In genomic region chr2:60556998-60557955, GRCh38 we compare ENCODE assay signal across 9 cellular contexts. TPM values are rescaled to one million over a fixed set of nuclear protein-coding genes. Genes with fewer than 3 reads are reported as not detected.
DNase-seq lines count a peak whose midpoint lies in the region; ATAC-seq and TF ChIP-seq lines count a peak whose summit lies in the region.
"Had no signal": no experiment of that assay in that cellular context is flagged by ENCODE, and none has a peak within 500 bp of the region (broad histone marks: within the 10 kb centered on the region; RNA-seq: fewer than 3 reads in every experiment).

No MANE protein-coding gene starts in this region.

- H3K4me1 ChIP-seq in OCI-LY7 (ENCODE audit: insufficient read depth, low read length, poor library complexity, severe bottlenecking): peaks cover 20% of the 10 kb centered on the region
- H3K4me1 ChIP-seq in esophagus muscularis mucosa: peaks cover 14 to 51% (median 45%) of the 10 kb centered on the region in 4 donors
- peaks cover 22% of the 10 kb centered on the region for H3K4me1 ChIP-seq in stomach smooth muscle (ENCODE audit: control insufficient read depth, insufficient read depth, low read length)

- BruUV-seq in OCI-LY7 (replicated peaks; lab: Mats Ljungman, UMichigan): no TSS peak

- no peaks in the 10 kb centered on the region for H3K9me2 ChIP-seq in OCI-LY7 (ENCODE audit: insufficient read depth, low read length)

- H3K9me3 Mint-ChIP-seq in activated T-cell treated with anti-CD3 and anti-CD28 coated beads, Interleukin-2, amount 50 U/mL, for 72 hours: no peaks in the 10 kb centered on the region

- CTCF ChIA-PET in OCI-LY7 (lab: Charles Lee; ENCODE audit: unreplicated experiment): interaction anchor here (0.5 to 1.5 kb wide), 2 partner anchors 10 to 234 kb away, joined by 3 to 4 read pairs; no protein-coding TSS in a partner anchor

- H3K4me1 Mint-ChIP-seq in activated T-cell treated with anti-CD3 and anti-CD28 coated beads, Interleukin-2, amount 50 U/mL, for 72 hours (ENCODE audit: low read depth): peaks cover 37% of the 10 kb centered on the region

- H3K4me3 ChIP-seq in OCI-LY7 (ENCODE audit: low read depth, low read length, poor library complexity, severe bottlenecking): peak overlapping the region; percentile 93
- H3K4me3 ChIP-seq in esophagus muscularis mucosa: peak overlapping the region; percentile 15 to 28 (median 22)
- peak overlapping the region; percentile 49 to 57 for H3K4me3 ChIP-seq in stomach smooth muscle (ENCODE audit: low read length in 2 of 2)

- no peaks in the 10 kb centered on the region for H3K36me3 ChIP-seq in OCI-LY7 (ENCODE audit: insufficient read depth, low read length)
- H3K36me3 ChIP-seq in esophagus muscularis mucosa: no peaks in the 10 kb centered on the region
- no peaks in the 10 kb centered on the region for H3K36me3 ChIP-seq in stomach smooth muscle (ENCODE audit: control insufficient read depth in 2 of 2, insufficient read depth in 2 of 2, low read length in 2 of 2)

- TF ChIP-seq POLR2A in esophagus muscularis mucosa (IDR thresholded peaks at IDR 0.05; ENCODE audit: low read depth): no peak

- no peaks in the 10 kb centered on the region for H4K20me1 ChIP-seq in OCI-LY7 (ENCODE audit: insufficient read depth, low read length)

- intact Hi-C loops in OCI-LY7 (cut with micrococcal nuclease; ENCODE audit: unreplicated experiment): loop anchor here (10.0 kb wide), 3 partner anchors 328 to 1478 kb away; partner anchors contain the start of gene REL
- intact Hi-C loops in esophagus muscularis mucosa (cut with DNase I): no loop called here

- peaks cover 72% of the 10 kb centered on the region for H3K27me3 Mint-ChIP-seq in activated T-cell treated with anti-CD3 and anti-CD28 coated beads, Interleukin-2, amount 50 U/mL, for 72 hours (ENCODE audit: low read depth)

- peak overlapping the region; percentile 83 to 87 for H3K4me3 Mint-ChIP-seq in activated T-cell treated with anti-CD3 and anti-CD28 coated beads, Interleukin-2, amount 50 U/mL, for 72 hours

- peaks cover 2% of the 10 kb centered on the region in 2 donors for H3K36me3 Mint-ChIP-seq in activated T-cell treated with anti-CD3 and anti-CD28 coated beads, Interleukin-2, amount 50 U/mL, for 72 hours (ENCODE audit: insufficient read depth in 2 of 2)

- 22% methylated on average over 28 of the region's 28 CpGs for WGBS in esophagus muscularis mucosa

- H3K79me2 ChIP-seq in OCI-LY7 (ENCODE audit: insufficient read depth, low read depth, low read length): peaks cover 34% of the 10 kb centered on the region; the same call in 1 of the 2 replicates

- no peaks in the 10 kb centered on the region for H3K9me3 ChIP-seq in OCI-LY7 (ENCODE audit: low read length)
- H3K9me3 ChIP-seq in esophagus muscularis mucosa: no peaks in the 10 kb centered on the region
- H3K9me3 ChIP-seq in stomach smooth muscle (ENCODE audit: control insufficient read depth in 2 of 2, low read length in 2 of 2): no peaks in the 10 kb centered on the region

- H2AFZ ChIP-seq in OCI-LY7 (ENCODE audit: low read length): peak overlapping the region; percentile 90

- H3K9ac ChIP-seq in stomach smooth muscle (ENCODE audit: low read length in 2 of 2): peak overlapping the region in 1 of 2 donors; percentile 42

- ATAC-seq in activated T-cell treated with anti-CD3 and anti-CD28 coated beads, Interleukin-2, amount 50 U/mL, for 72 hours (replicated peaks in 1 of 2): peak; percentile 22 to 27
- no peak for ATAC-seq in left lobe of liver

- H3K27ac ChIP-seq in OCI-LY7 (ENCODE audit: low read depth, low read length, poor library complexity, severe bottlenecking): peak overlapping the region; percentile 90
- no peak overlapping the region for H3K27ac ChIP-seq in esophagus muscularis mucosa (replicated peaks in 1 of 4)
- no peak overlapping the region for H3K27ac ChIP-seq in stomach smooth muscle (ENCODE audit: low read length)

- TF ChIP-seq EP300 in esophagus muscularis mucosa (IDR thresholded peaks at IDR 0.05): no peak

- DNase-seq in activated T-cell treated with anti-CD3 and anti-CD28 coated beads, Interleukin-2, amount 50 U/mL, for 72 hours: no peak
- no peak for DNase-seq in activated T-cell treated with anti-CD3 and anti-CD28 coated beads, Interleukin-2, amount 50 U/mL, for 48 hours
- DNase-seq in OCI-LY7 (ENCODE audit: low spot score) (no peak), esophagus muscularis mucosa (ENCODE audit: extremely low spot score) (no peak), left lobe of liver (ENCODE audit: low spot score) (no peak), midbrain (lab: John Stamatoyannopoulos, UW) (no peak), activated gamma-delta T cell (lab: John Stamatoyannopoulos, UW) (no peak)
- DNase-seq: activated CD4-positive, alpha-beta T cell treated with anti-CD3 and anti-CD28 coated beads, Interleukin-2, amount 50 U/mL, for 48 hours had no signal

- H3K27me3 ChIP-seq in esophagus muscularis mucosa: peaks cover 4 to 63% (median 6%) of the 10 kb centered on the region in 4 donors
- H3K27me3 ChIP-seq in stomach smooth muscle (ENCODE audit: control insufficient read depth in 1 of 2, insufficient read depth in 2 of 2, low read length in 2 of 2): peaks cover 2 to 5% of the 10 kb centered on the region in 2 donors

- POLR2A ChIA-PET in OCI-LY7 (lab: Charles Lee): interaction anchor here (0.7 to 3.2 kb wide), 9 partner anchors 11 to 645 kb away, joined by 3 to 25 read pairs (median 3); no protein-coding TSS in a partner anchor

- TF ChIP-seq CTCF in OCI-LY7 (conservative IDR thresholded peaks at IDR 0.05; ENCODE audit: low read length) (no peak), esophagus muscularis mucosa (IDR thresholded peaks at IDR 0.05) (no peak)

- no peak overlapping the region for H3K27ac Mint-ChIP-seq in activated T-cell treated with anti-CD3 and anti-CD28 coated beads, Interleukin-2, amount 50 U/mL, for 72 hours

- H3K4me2 ChIP-seq in OCI-LY7 (ENCODE audit: low read length): peak overlapping the region; percentile 100

RNA-seq across cellular contexts. Expression of gene BCL11A, which starts 3.8 kb away (rescaled TPM):
- total RNA-seq in activated T-cell treated with anti-CD3 and anti-CD28 coated beads, Interleukin-2, amount 50 U/mL, for 72 hours: 1 to 10 TPM in 1 of 2 donors, under 1 TPM in 1; 1.00 to 1.2 TPM
- 54.9 and 64.3 TPM in 2 replicates for total RNA-seq in OCI-LY7 (2014; rRNA removed; shearing (Covaris generic))
- total RNA-seq in OCI-LY7 (2022) (163 and 167 TPM in 2 replicates), esophagus muscularis mucosa (10 to 100 TPM in 1 of 4 donors, 1 to 10 TPM in 3; 3.5 to 11.3 (median 4.7) TPM), left lobe of liver (0.50 TPM)

Comparison
In these comparisons a context has a peak if more than half of its experiments do, and no peak if none do; other contexts are left out.
1. H3K4me3 ChIP-seq: peak in every context shown above with its lines; median percentile 93 in OCI-LY7; 53 in stomach smooth muscle; 22 in esophagus muscularis mucosa.
2. RNA of gene BCL11A, which starts 3.8 kb away (total RNA-seq): 54.9 to 167 TPM in OCI-LY7; 3.5 to 11.3 TPM in esophagus muscularis mucosa, 1.00 to 1.2 TPM in activated T-cell treated with anti-CD3 and anti-CD28 coated beads, Interleukin-2, amount 50 U/mL, for 72 hours and 0.50 TPM in left lobe of liver (single experiment); every median in the first group is over 4 times any median in the second.